In genomic region chr12:76506149-76506548, GRCh38 we compare ENCODE assay signal across 1 cellular context.
TF ChIP-seq lines count a peak whose summit lies in the region.

No MANE protein-coding gene starts in this region.

TF ChIP-seq in IMR-90, 13 proteins besides CTCF, POLR2A, EP300 and RAD21:
- TF ChIP-seq CHD1 (IDR thresholded peaks at IDR 0.05; ENCODE audit: low read depth, low read length): no peak
